ENCODE assay signal across 12 cellular contexts in genomic region chr5:158880514-158881001, GRCh38.
A peak's percentile ranks its signal among the peaks of the same experiment; 100 is the strongest.
DNase-seq lines count a peak whose midpoint lies in the region; ATAC-seq, FAIRE-seq and TF ChIP-seq lines count a peak whose summit lies in the region.
"Had no signal": no experiment of that assay in that cellular context is flagged by ENCODE, and none has a peak within 500 bp of the region (broad histone marks: within the 10 kb centered on the region; RNA-seq: fewer than 3 reads in every experiment).

No MANE protein-coding gene starts in this region.

- no peaks in the 10 kb centered on the region for H4K20me1 ChIP-seq in GM23338 (replicated peaks; ENCODE audit: insufficient read depth)

- H3K4me2 ChIP-seq in GM23338, result peak overlapping the region; percentile 69
- H3K4me2 ChIP-seq: PC-9, smooth muscle cell had no signal

- no peaks in the 10 kb centered on the region for H3K9me3 Mint-ChIP-seq in GM23338
- H3K9me3 Mint-ChIP-seq in memory B cell, result no peaks in the 10 kb centered on the region

- H3K36me3 Mint-ChIP-seq in GM23338 (ENCODE audit: low read depth), result no peaks in the 10 kb centered on the region
- H3K36me3 Mint-ChIP-seq in memory B cell, result peaks cover 4% of the 10 kb centered on the region

- TF ChIP-seq CTCF in GM23338 (conservative IDR thresholded peaks at IDR 0.05; ENCODE audit: low read depth in 2 of 2), result no peak
- peak; percentile 59 for TF ChIP-seq CTCF in VCaP (conservative IDR thresholded peaks at IDR 0.05)
- no peak for TF ChIP-seq CTCF in BE2C (IDR thresholded peaks at IDR 0.05; ENCODE audit: low read depth, low read length)

- no peak for FAIRE-seq in frontal cortex (lab: Jason Lieb, UNC)
- FAIRE-seq: bronchial epithelial cell had no signal

- H2AFZ ChIP-seq in GM23338, result peak overlapping the region; percentile 21; the same call in 1 of the 2 replicates
- H2AFZ ChIP-seq: PC-9 had no signal

- no peak for ATAC-seq in GM23338
- peak; percentile 33 for ATAC-seq in memory B cell (ENCODE audit: low read depth)
- no peak for ATAC-seq in GM21619 (IDR thresholded peaks at IDR 0.05; ENCODE audit: unreplicated experiment)

- H3K79me2 ChIP-seq in GM23338 (replicated peaks; ENCODE audit: insufficient read depth), result no peaks in the 10 kb centered on the region

- H3K9me3 ChIP-seq in BE2C, result no peaks in the 10 kb centered on the region

- H3K36me3 ChIP-seq in GM23338 (ENCODE audit: insufficient read depth) (no peaks in the 10 kb centered on the region), BE2C (no peaks in the 10 kb centered on the region)

- H3K27ac Mint-ChIP-seq in GM23338, result peak overlapping the region; percentile 49; the same call in 1 of the 2 replicates
- peak overlapping the region; percentile 96 for H3K27ac Mint-ChIP-seq in memory B cell

- H3K4me3 ChIP-seq in GM23338 (no peak overlapping the region), BE2C (ENCODE audit: low read depth, low read length) (no peak overlapping the region)
- H3K4me3 ChIP-seq: PC-9, smooth muscle cell had no signal

- H3K27ac ChIP-seq in GM23338 (ENCODE audit: low read depth) (no peak overlapping the region; the same call in 1 of the 2 replicates), VCaP (peak overlapping the region; percentile 63)
- H3K27ac ChIP-seq: PC-9 had no signal

- H3K4me1 ChIP-seq in GM23338 (ENCODE audit: insufficient read depth), result peaks cover 28% of the 10 kb centered on the region
- H3K4me1 ChIP-seq in BE2C, result no peaks in the 10 kb centered on the region; the same call in 1 of the 2 replicates

- H3K27me3 ChIP-seq in GM23338 (ENCODE audit: insufficient read depth), result no peaks in the 10 kb centered on the region
- H3K27me3 ChIP-seq in BE2C, result no peaks in the 10 kb centered on the region

- H3F3A ChIP-seq in GM23338 (replicated peaks; ENCODE audit: low read depth), result no peaks in the 10 kb centered on the region

- DNase-seq in DMS 273 (lab: John Stamatoyannopoulos, UW; ENCODE audit: unreplicated experiment) (peak; percentile 83), GM23338 (ENCODE audit: low spot score) (no peak), memory B cell (ENCODE audit: low spot score in 2 of 2) (peak in 1 of 2 donors; percentile 33), SHP77 (lab: John Stamatoyannopoulos, UW) (no peak), frontal cortex (ENCODE audit: low spot score in 2 of 2) (no peak), BE2C (no peak)
- DNase-seq: activated T-cell treated with anti-CD3 and anti-CD28 coated beads for 4 hours, PC-9 had no signal

- H3K27me3 Mint-ChIP-seq in GM23338 (ENCODE audit: insufficient read depth, low read depth, poor library complexity) (peaks cover 6% of the 10 kb centered on the region), memory B cell (no peaks in the 10 kb centered on the region)

- H3K4me3 Mint-ChIP-seq in GM23338 (peak overlapping the region; percentile 28; the same call in 1 of the 3 replicates), memory B cell (peak overlapping the region; percentile 72)

- H3K9me2 ChIP-seq in GM23338 (ENCODE audit: insufficient read depth), result no peaks in the 10 kb centered on the region

- H3K4me1 Mint-ChIP-seq in GM23338 (peaks cover 56% of the 10 kb centered on the region), memory B cell (peaks cover 86% of the 10 kb centered on the region)

TF ChIP-seq in GM23338, 12 proteins besides CTCF, POLR2A, EP300 and RAD21 (continues in another document):
- no peak for TF ChIP-seq EZH2 (IDR thresholded peaks at IDR 0.05; ENCODE audit: low read depth, unreplicated experiment)
- TF ChIP-seq NANOG (IDR thresholded peaks at IDR 0.05; ENCODE audit: borderline replicate concordance), result no peak
- TF ChIP-seq EZH2phosphoT487 (IDR thresholded peaks at IDR 0.05; ENCODE audit: unreplicated experiment), result no peak
- no peak for TF ChIP-seq POLR2AphosphoS5 (IDR thresholded peaks at IDR 0.05; ENCODE audit: low read depth)
- no peak for TF ChIP-seq ZNF462 (CRISPR knock-in tag; IDR thresholded peaks at IDR 0.05)
- TF ChIP-seq JUNB (IDR thresholded peaks at IDR 0.05; ENCODE audit: unreplicated experiment), result no peak
- no peak for TF ChIP-seq STAT1 (IDR thresholded peaks at IDR 0.05; ENCODE audit: unreplicated experiment)
- TF ChIP-seq ZNF114 (CRISPR knock-in tag; IDR thresholded peaks at IDR 0.05), result no peak
- TF ChIP-seq ETS1 (IDR thresholded peaks at IDR 0.05), result no peak
